ENCODE assay signal across 9 cellular contexts in genomic region chr17:74833501-74834361, GRCh38.
DNase-seq lines count a peak whose midpoint lies in the region; ATAC-seq lines count a peak whose summit lies in the region.
"Had no signal": no experiment of that assay in that cellular context is flagged by ENCODE, and none has a peak within 500 bp of the region (broad histone marks: within the 10 kb centered on the region; RNA-seq: fewer than 3 reads in every experiment).

No MANE protein-coding gene starts in this region.

- no peak overlapping the region for H3K4me3 Mint-ChIP-seq in stimulated activated effector memory CD8-positive, alpha-beta T cell treated with anti-CD3 and anti-CD28 coated beads, Interleukin-12 subunit alpha, Interleukin-12 subunit beta, amount 100 ng/mL, for 72 hours

- H3K9me3 Mint-ChIP-seq in stimulated activated effector memory CD8-positive, alpha-beta T cell treated with anti-CD3 and anti-CD28 coated beads, Interleukin-12 subunit alpha, Interleukin-12 subunit beta, amount 100 ng/mL, for 72 hours, result no peaks in the 10 kb centered on the region

- ATAC-seq in stimulated activated effector memory CD8-positive, alpha-beta T cell treated with anti-CD3 and anti-CD28 coated beads, Interleukin-12 subunit alpha, Interleukin-12 subunit beta, amount 100 ng/mL, for 72 hours, result no peak
- ATAC-seq in GM19395 (IDR thresholded peaks at IDR 0.05; ENCODE audit: unreplicated experiment), result no peak

- H3K27ac Mint-ChIP-seq in stimulated activated effector memory CD8-positive, alpha-beta T cell treated with anti-CD3 and anti-CD28 coated beads, Interleukin-12 subunit alpha, Interleukin-12 subunit beta, amount 100 ng/mL, for 72 hours, result peak overlapping the region; percentile 41

- peaks cover 9% of the 10 kb centered on the region for H3K36me3 Mint-ChIP-seq in stimulated activated effector memory CD8-positive, alpha-beta T cell treated with anti-CD3 and anti-CD28 coated beads, Interleukin-12 subunit alpha, Interleukin-12 subunit beta, amount 100 ng/mL, for 72 hours

- DNase-seq in NCI-H1417 (lab: John Stamatoyannopoulos, UW), result peak in 2 of 3 experiments; percentile 15 to 20
- DNase-seq in NCI-H1417 treated with DMSO at 0.1 percent for 48 hours (lab: John Stamatoyannopoulos, UW), result no peak
- peak; percentile 71 for DNase-seq in NCI-H69 (lab: John Stamatoyannopoulos, UW)
- DNase-seq in dedifferentiated amniotic fluid mesenchymal stem cell (ENCODE audit: extremely low spot score), result peak; percentile 20
- no peak for DNase-seq in stimulated activated effector memory CD8-positive, alpha-beta T cell treated with anti-CD3 and anti-CD28 coated beads, Interleukin-12 subunit alpha, Interleukin-12 subunit beta, amount 100 ng/mL, for 72 hours (ENCODE audit: low spot score in 2 of 2)
- no peak for DNase-seq in NK-92 (lab: John Stamatoyannopoulos, UW; ENCODE audit: unreplicated experiment)
- DNase-seq in NCI-H748 (lab: John Stamatoyannopoulos, UW; ENCODE audit: unreplicated experiment), result no peak
- DNase-seq: NCI-H1436 had no signal

- peaks cover 5% of the 10 kb centered on the region for H3K4me1 Mint-ChIP-seq in stimulated activated effector memory CD8-positive, alpha-beta T cell treated with anti-CD3 and anti-CD28 coated beads, Interleukin-12 subunit alpha, Interleukin-12 subunit beta, amount 100 ng/mL, for 72 hours

Comparison
In these comparisons a context has a peak if more than half of its experiments do, and no peak if none do; other contexts are left out.
1. DNase-seq: peak in NCI-H1417 (2 of 3), NCI-H69 (single experiment) and dedifferentiated amniotic fluid mesenchymal stem cell (single experiment); none in NCI-H1417 treated with DMSO at 0.1 percent for 48 hours (single experiment), stimulated activated effector memory CD8-positive, alpha-beta T cell treated with anti-CD3 and anti-CD28 coated beads, Interleukin-12 subunit alpha, Interleukin-12 subunit beta, amount 100 ng/mL, for 72 hours (0 of 2), NK-92 (single experiment) and NCI-H748 (single experiment).